ENCODE assay signal across 29 cellular contexts in genomic region chr5:133562554-133562953, GRCh38. TPM values are rescaled to one million over a fixed set of nuclear protein-coding genes. Genes with fewer than 3 reads are reported as not detected.
"Had no signal": no experiment of that assay in that cellular context is flagged by ENCODE, and none has a peak within 500 bp of the region (broad histone marks: within the 10 kb centered on the region; RNA-seq: fewer than 3 reads in every experiment).

No MANE protein-coding gene starts in this region.

- H3K27ac ChIP-seq: brain microvascular endothelial cell, coronary artery, foreskin keratinocyte, gastrocnemius medialis, heart left ventricle had no signal

- FAIRE-seq: astrocyte, bronchial epithelial cell had no signal

- H3K36me3 ChIP-seq: brain microvascular endothelial cell, gastrocnemius medialis, heart left ventricle had no signal

- ATAC-seq: activated CD4-positive, alpha-beta T cell treated with anti-CD3 and anti-CD28 coated beads for 36 hours; activated naive CD4-positive, alpha-beta T cell treated with anti-CD3 and anti-CD28 coated beads, Interleukin-2, amount 50 U/mL, for 72 hours; activated T-cell treated with anti-CD3 and anti-CD28 coated beads, Interleukin-2, amount 50 U/mL, for 72 hours; esophagus mucosa; foreskin keratinocyte; gastrocnemius medialis; heart left ventricle had no signal

- H3K4me1 ChIP-seq: foreskin keratinocyte, gastrocnemius medialis, heart left ventricle had no signal

- H3K4me3 ChIP-seq: coronary artery, dorsolateral prefrontal cortex, gastrocnemius medialis, heart left ventricle had no signal

- DNase-seq: activated CD4-positive, alpha-beta memory T cell treated with anti-CD3 and anti-CD28 coated beads for 36 hours; activated CD4-positive, alpha-beta T cell treated with anti-CD3 and anti-CD28 coated beads for 36 hours; activated CD4-positive, CD25-positive, alpha-beta regulatory T cell; activated CD4-positive, CD25-positive, alpha-beta regulatory T cell treated with anti-CD3 and anti-CD28 coated beads, Interleukin-2, amount 50 U/mL, for 72 hours; activated CD8-positive, alpha-beta memory T cell treated with anti-CD3 and anti-CD28 coated beads, Interleukin-2, amount 50 U/mL, for 48 hours; activated gamma-delta T cell; activated naive CD4-positive, alpha-beta T cell; activated naive CD4-positive, alpha-beta T cell treated with anti-CD3 and anti-CD28 coated beads, Interleukin-2, amount 10 ng/mL, durations not matched to agents 7 days and 5 days; activated naive CD8-positive, alpha-beta T cell treated with anti-CD3 and anti-CD28 coated beads, Interleukin-2, amount 10 ng/mL, durations not matched to agents 7 days and 5 days; activated T-cell treated with anti-CD3 and anti-CD28 coated beads for 4 hours; activated T-cell treated with anti-CD3 and anti-CD28 coated beads, Interleukin-2, amount 50 U/mL, for 24 hours; activated T-cell treated with anti-CD3 and anti-CD28 coated beads, Interleukin-2, amount 50 U/mL, for 72 hours; brain microvascular endothelial cell; dorsolateral prefrontal cortex; effector memory CD4-positive, alpha-beta T cell; endodermal cell; foreskin keratinocyte; gastrocnemius medialis; glutamatergic neuron; heart left ventricle; T-helper 2 cell had no signal

- H3K27me3 ChIP-seq: brain microvascular endothelial cell had no signal

- H3K9me3 ChIP-seq: gastrocnemius medialis, heart left ventricle had no signal

RNA-seq across cellular contexts. Expression of gene FSTL4, which starts 49.8 kb away (rescaled TPM):
- total RNA-seq: activated CD4-positive, alpha-beta T cell treated with anti-CD3 and anti-CD28 coated beads for 36 hours; activated naive CD4-positive, alpha-beta T cell treated with anti-CD3 and anti-CD28 coated beads, Interleukin-2, amount 50 U/mL, for 72 hours; activated T-cell treated with anti-CD3 and anti-CD28 coated beads, Interleukin-2, amount 50 U/mL, for 72 hours; astrocyte; bronchial epithelial cell; cardiac septum; epithelial cell of proximal tubule; T-helper 1 cell treated with Interleukin-12 subunit alpha and Interleukin-12 subunit beta and Interleukin-4 antibody, amounts not matched to agents 30 ng/mL and 1 ng/mL, for 36 hours had no signal
